In the genomic region with DNA sequence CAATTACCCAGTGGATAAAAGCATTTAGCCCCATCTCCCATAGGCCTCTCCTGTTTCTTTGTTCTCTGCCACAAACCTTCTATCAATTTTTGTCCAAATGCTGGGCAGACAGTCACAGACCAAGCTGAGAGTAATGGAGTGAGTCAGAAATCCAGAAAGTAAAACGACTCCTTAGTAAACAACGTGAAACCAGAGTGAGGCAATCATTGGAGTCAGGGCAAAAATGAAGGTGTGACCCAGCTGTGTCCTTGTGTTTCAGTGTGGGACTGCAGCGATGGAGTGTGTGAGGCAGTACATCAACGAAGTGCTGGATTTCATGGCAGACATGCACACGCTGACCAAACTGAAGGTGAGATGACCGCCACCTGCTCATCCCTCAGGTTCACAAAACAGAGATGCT, we compare ENCODE assay signal across 16 cellular contexts.
"Had no signal": no experiment of that assay in that cellular context is flagged by ENCODE, and none has a peak within 500 bp of the region (broad histone marks: within the 10 kb centered on the region; RNA-seq: fewer than 3 reads in every experiment).

No MANE protein-coding gene starts in this region.

- H2AFZ ChIP-seq: hepatocyte had no signal

- DNase-seq: activated CD4-positive, alpha-beta T cell treated with anti-CD3 and anti-CD28 coated beads for 4 hours; activated CD8-positive, alpha-beta memory T cell treated with anti-CD3 and anti-CD28 coated beads, Interleukin-2, amount 50 U/mL, for 48 hours; activated CD8-positive, alpha-beta T cell treated with anti-CD3 and anti-CD28 coated beads for 36 hours; activated naive CD4-positive, alpha-beta T cell treated with anti-CD3 and anti-CD28 coated beads for 36 hours; adrenal gland; central memory CD4-positive, alpha-beta T cell; effector CD4-positive, alpha-beta T cell; kidney; posterior cingulate gyrus; small intestine; WERI-Rb-1 had no signal

- H3K4me2 ChIP-seq: hepatocyte had no signal

- H3K4me1 ChIP-seq: adrenal gland, right atrium auricular region, vagina had no signal

- H3K9me3 ChIP-seq: adrenal gland, neutrophil, right atrium auricular region, vagina had no signal

- H3K27ac ChIP-seq: adrenal gland, coronary artery, hepatocyte, neutrophil, right atrium auricular region, vagina, WERI-Rb-1 had no signal

- H3K4me3 ChIP-seq: adrenal gland, coronary artery, hepatocyte, right atrium auricular region, vagina had no signal

- H3K27me3 ChIP-seq: adrenal gland, right atrium auricular region, vagina had no signal

- FAIRE-seq: kidney, small intestine had no signal

- H3K36me3 ChIP-seq: adrenal gland, neutrophil, right atrium auricular region, vagina, WERI-Rb-1 had no signal

- H3K79me2 ChIP-seq: hepatocyte had no signal
